In the genomic region with DNA sequence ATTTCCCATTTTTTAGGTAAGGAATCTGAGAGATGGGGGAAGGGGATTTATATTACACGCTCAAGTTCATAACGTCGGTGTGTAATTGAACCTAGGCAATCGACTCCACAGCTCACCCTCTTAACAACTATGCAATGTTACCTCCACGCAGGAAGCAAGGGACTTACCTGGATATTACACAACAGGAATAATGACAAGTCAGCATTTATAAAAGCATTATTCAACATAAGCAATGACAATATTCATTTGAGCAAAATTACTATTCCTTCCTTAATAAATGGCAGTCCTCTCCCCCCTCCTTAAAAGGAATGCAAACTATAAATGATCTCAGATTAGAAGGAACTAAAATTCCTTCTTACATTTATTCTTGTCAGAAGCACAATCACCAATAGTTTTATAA, we compare ENCODE assay signal across 32 cellular contexts.
"Had no signal": no experiment of that assay in that cellular context is flagged by ENCODE, and none has a peak within 500 bp of the region (broad histone marks: within the 10 kb centered on the region; RNA-seq: fewer than 3 reads in every experiment).

No MANE protein-coding gene starts in this region.

- FAIRE-seq: astrocyte had no signal

- H3K27me3 ChIP-seq: adrenal gland, body of pancreas, brain microvascular endothelial cell, breast epithelium had no signal

- ATAC-seq: activated CD8-positive, alpha-beta T cell treated with anti-CD3 and anti-CD28 coated beads for 36 hours; activated naive CD4-positive, alpha-beta T cell treated with anti-CD3 and anti-CD28 coated beads, Interleukin-2, amount 50 U/mL, for 72 hours; activated T-cell treated with anti-CD3 and anti-CD28 coated beads, Interleukin-2, amount 50 U/mL, for 4 hours; activated T-cell treated with anti-CD3 and anti-CD28 coated beads, Interleukin-2, amount 50 U/mL, for 72 hours; activated T-helper 17 cell treated with anti-CD3 and anti-CD28 coated beads, Interleukin-2, amount 50 U/mL, for 72 hours; body of pancreas had no signal

- H3K27ac ChIP-seq: adrenal gland, body of pancreas, brain microvascular endothelial cell, breast epithelium, VCaP had no signal

- DNase-seq: activated B cell treated with CpG ODN at 0.5 μM for 24 hours; activated CD4-positive, alpha-beta memory T cell treated with anti-CD3 and anti-CD28 coated beads for 36 hours; activated CD4-positive, alpha-beta T cell treated with anti-CD3 and anti-CD28 coated beads for 4 hours; activated CD4-positive, alpha-beta T cell treated with anti-CD3 and anti-CD28 coated beads, Interleukin-2, amount 10 ng/mL, durations not matched to agents 24 days and 14 days; activated CD4-positive, alpha-beta T cell treated with anti-CD3 and anti-CD28 coated beads, Interleukin-2, amount 50 U/mL, for 1 hour; activated CD4-positive, alpha-beta T cell treated with anti-CD3 and anti-CD28 coated beads, Interleukin-2, amount 50 U/mL, for 4 hours; activated CD4-positive, CD25-positive, alpha-beta regulatory T cell treated with anti-CD3 and anti-CD28 coated beads, Interleukin-2, amount 50 U/mL, for 72 hours; activated CD8-positive, alpha-beta memory T cell treated with anti-CD3 and anti-CD28 coated beads, Interleukin-2, amount 50 U/mL, for 4 hours; activated CD8-positive, alpha-beta T cell treated with anti-CD3 and anti-CD28 coated beads for 36 hours; activated effector memory CD4-positive, alpha-beta T cell treated with anti-CD3 and anti-CD28 coated beads, Interleukin-2, amount 50 U/mL, for 16 hours; activated gamma-delta T cell treated with Interleukin-2 at 50 U/mL for 16 hours; activated naive CD4-positive, alpha-beta T cell; activated naive CD4-positive, alpha-beta T cell treated with anti-CD3 and anti-CD28 coated beads for 36 hours; activated naive CD4-positive, alpha-beta T cell treated with anti-CD3 and anti-CD28 coated beads, Interleukin-2, amount 50 U/mL, for 16 hours; activated naive CD8-positive, alpha-beta T cell treated with anti-CD3 and anti-CD28 coated beads for 36 hours; activated T-cell treated with anti-CD3 and anti-CD28 coated beads for 4 hours; activated T-cell treated with anti-CD3 and anti-CD28 coated beads, Interleukin-2, amount 50 U/mL, for 1 hour; activated T-cell treated with anti-CD3 and anti-CD28 coated beads, Interleukin-2, amount 50 U/mL, for 4 hours; activated T-cell treated with anti-CD3 and anti-CD28 coated beads, Interleukin-2, amount 50 U/mL, for 72 hours; adrenal gland; amniotic stem cell; aorta; body of pancreas; brain microvascular endothelial cell; central memory CD4-positive, alpha-beta T cell; T-helper 2 cell; T-helper 9 cell had no signal

- H3K36me3 ChIP-seq: adrenal gland, brain microvascular endothelial cell, breast epithelium had no signal

- H3K4me3 ChIP-seq: adrenal gland, body of pancreas, breast epithelium had no signal

- H3K4me1 ChIP-seq: adrenal gland, breast epithelium had no signal

- H3K9me3 ChIP-seq: adrenal gland, body of pancreas, breast epithelium had no signal
